Comparison of ENCODE assay signal across 8 cellular contexts in genomic region chr1:63327417-63328139, GRCh38. TPM values are rescaled to one million over a fixed set of nuclear protein-coding genes. Genes with fewer than 3 reads are reported as not detected.
DNase-seq lines count a peak whose midpoint lies in the region; ATAC-seq and TF ChIP-seq lines count a peak whose summit lies in the region.

No MANE protein-coding gene starts in this region.

- H3K27ac ChIP-seq in 22Rv1, result no peak overlapping the region
- H3K27ac ChIP-seq in DND-41 (ENCODE audit: low read length), result no peak overlapping the region
- H3K27ac ChIP-seq in hepatocyte, result no peak overlapping the region

- H3K27me3 ChIP-seq in DND-41 (ENCODE audit: insufficient read depth, low read length, poor library complexity) (peaks cover 5% of the 10 kb centered on the region), adipocyte (replicated peaks; ENCODE audit: control insufficient read depth, insufficient read depth, low read length) (peaks cover 83% of the 10 kb centered on the region), hepatocyte (peaks cover 97% of the 10 kb centered on the region)

- H3K9me3 ChIP-seq in DND-41 (ENCODE audit: insufficient read depth, low read length, severe bottlenecking), result no peaks in the 10 kb centered on the region
- H3K9me3 ChIP-seq in adipocyte (ENCODE audit: control insufficient read depth, low read length), result peaks cover 8% of the 10 kb centered on the region
- H3K9me3 ChIP-seq in hepatocyte (ENCODE audit: low read depth), result no peaks in the 10 kb centered on the region

- H3K79me2 ChIP-seq in DND-41 (ENCODE audit: insufficient read depth, low read length) (no peaks in the 10 kb centered on the region), hepatocyte (no peaks in the 10 kb centered on the region)

- no peaks in the 10 kb centered on the region for H3K9me2 ChIP-seq in hepatocyte (replicated peaks; ENCODE audit: insufficient read depth)

- DNase-seq in DND-41 (peak; percentile 31), NCI-H69 (lab: John Stamatoyannopoulos, UW) (peak; percentile 47), adipocyte (ENCODE audit: low read depth) (peak; percentile 86), hepatocyte (ENCODE audit: low spot score) (peak; percentile 76)
- DNase-seq in stimulated activated CD4-positive, alpha-beta T cell treated with anti-CD3 and anti-CD28 coated beads, Interleukin-2, amount 100 ng/mL, for 24 hours, result peak; percentile 44 to 72

- H4K20me1 ChIP-seq in DND-41 (ENCODE audit: insufficient read depth, low read length) (no peaks in the 10 kb centered on the region), hepatocyte (ENCODE audit: insufficient read depth, poor library complexity, severe bottlenecking) (no peaks in the 10 kb centered on the region)

- H3K9ac ChIP-seq in DND-41 (ENCODE audit: low read depth, low read length) (no peak overlapping the region), adipocyte (ENCODE audit: low read length) (no peak overlapping the region)

- no peaks in the 10 kb centered on the region for H3K4me1 ChIP-seq in DND-41 (ENCODE audit: insufficient read depth, low read length)
- no peaks in the 10 kb centered on the region for H3K4me1 ChIP-seq in adipocyte (ENCODE audit: control insufficient read depth, insufficient read depth, low read length)
- H3K4me1 ChIP-seq in hepatocyte (ENCODE audit: insufficient read depth), result peaks cover 20% of the 10 kb centered on the region

- no peak overlapping the region for H3K4me2 ChIP-seq in DND-41 (ENCODE audit: insufficient read depth, low read length)
- peak overlapping the region; percentile 47 for H3K4me2 ChIP-seq in hepatocyte

- no peak overlapping the region for H3K4me3 ChIP-seq in DND-41 (ENCODE audit: low read depth in 1 of 2, low read length in 2 of 2)
- H3K4me3 ChIP-seq in adipocyte (ENCODE audit: low read length), result no peak overlapping the region
- H3K4me3 ChIP-seq in hepatocyte, result no peak overlapping the region

- ATAC-seq in DND-41 (ENCODE audit: insufficient read depth, low read depth) (no peak), HG02938 (IDR thresholded peaks at IDR 0.05; ENCODE audit: unreplicated experiment) (peak; percentile 53), HG02571 (IDR thresholded peaks at IDR 0.05; ENCODE audit: unreplicated experiment) (no peak)

- H3K36me3 ChIP-seq in DND-41 (ENCODE audit: insufficient read depth, low read length), result no peaks in the 10 kb centered on the region
- no peaks in the 10 kb centered on the region for H3K36me3 ChIP-seq in adipocyte (ENCODE audit: control insufficient read depth, insufficient read depth, low read length, severe bottlenecking)
- H3K36me3 ChIP-seq in hepatocyte (replicated peaks; ENCODE audit: insufficient read depth, low read depth), result no peaks in the 10 kb centered on the region

- WGBS in hepatocyte (ENCODE audit: low lambda C conversion rate, missing lambda C conversion rate), result 5% methylated on average over 26 of the region's 26 CpGs

- TF ChIP-seq CTCF in 22Rv1 (IDR thresholded peaks at IDR 0.05) (peak; percentile 92), DND-41 (IDR thresholded peaks at IDR 0.05; ENCODE audit: borderline replicate concordance, extremely low read depth, low read length, poor library complexity, severe bottlenecking) (peak; percentile 77), hepatocyte (IDR thresholded peaks at IDR 0.05; ENCODE audit: poor library complexity) (peak; percentile 71)

- no peak overlapping the region for H2AFZ ChIP-seq in DND-41 (ENCODE audit: low read depth, low read length)
- no peak overlapping the region for H2AFZ ChIP-seq in hepatocyte

RNA-seq across cellular contexts. Expression of gene FOXD3, which starts 5.2 kb away (rescaled TPM):
- total RNA-seq in hepatocyte, result not detected in 2 replicates
- polyA plus RNA-seq in hepatocyte, result not detected in 2 replicates

RNA-seq across cellular contexts. Expression of gene ALG6, which starts 39.8 kb away (rescaled TPM):
- total RNA-seq in hepatocyte, result 20.7 and 21.8 TPM in 2 replicates
- polyA plus RNA-seq in hepatocyte, result 12.4 and 18.3 TPM in 2 replicates

Comparison
In these comparisons a context has a peak if more than half of its experiments do, and no peak if none do; other contexts are left out.
1. DNase-seq: peak in every context shown above with its lines; median percentile 86 in adipocyte; 76 in hepatocyte; 58 in stimulated activated CD4-positive, alpha-beta T cell treated with anti-CD3 and anti-CD28 coated beads, Interleukin-2, amount 100 ng/mL, for 24 hours; 47 in NCI-H69; 31 in DND-41.